8 cellular contexts compared by ENCODE assay signal in genomic region chr2:27049422-27050280, GRCh38. TPM values are rescaled to one million over a fixed set of nuclear protein-coding genes. Genes with fewer than 3 reads are reported as not detected.
A peak's percentile ranks its signal among the peaks of the same experiment; 100 is the strongest.
DNase-seq lines count a peak whose midpoint lies in the region; ATAC-seq and TF ChIP-seq lines count a peak whose summit lies in the region.

No MANE protein-coding gene starts in this region.

- DNase-seq in NCI-H510A (lab: John Stamatoyannopoulos, UW) (peak; percentile 57), NCI-H510A treated with DMSO at 0.1 percent for 48 hours (lab: John Stamatoyannopoulos, UW) (no peak), dorsolateral prefrontal cortex (peak in 3 of 10 donors; percentile 32 to 44 (median 36)), kidney glomerular epithelial cell (lab: John Stamatoyannopoulos, UW) (no peak)
- DNase-seq in activated CD4-positive, CD25-positive, alpha-beta regulatory T cell treated with anti-CD3 and anti-CD28 coated beads, Interleukin-2, amount 50 U/mL, for 72 hours, result peak; percentile 70
- peak; percentile 23 to 57 for DNase-seq in stimulated activated CD8-positive, alpha-beta memory T cell treated with anti-CD3 and anti-CD28 coated beads, Interleukin-4, amount 100 ng/mL, for 4 hours (ENCODE audit: low read depth in 2 of 2, low spot score in 1 of 2)

- peak; percentile 23 for ATAC-seq in HG03135 (IDR thresholded peaks at IDR 0.05; ENCODE audit: unreplicated experiment)

- H3K4me1 ChIP-seq in mesodermal cell (ENCODE audit: control insufficient read depth, insufficient read depth, low read length, poor library complexity, severe bottlenecking), result peaks cover 16% of the 10 kb centered on the region

- no peak for TF ChIP-seq CTCF in dorsolateral prefrontal cortex (IDR thresholded peaks at IDR 0.05 in 54 of 56, conservative IDR thresholded peaks at IDR 0.05 in 2 of 56; ENCODE audit: low read depth in 1 of 56, partially characterized antibody in 56 of 56)

- WGBS in mesodermal cell (ENCODE audit: insufficient coverage in 2 of 2), 2 experiments, result 12 to 13% methylated on average over 45 to 50 of the region's 52 CpGs

- H3K27me3 ChIP-seq in dorsolateral prefrontal cortex, result no peaks in the 10 kb centered on the region

- H3K4me3 ChIP-seq in dorsolateral prefrontal cortex, result peak overlapping the region; percentile 68 to 98 (median 91)
- peak overlapping the region; percentile 87 for H3K4me3 ChIP-seq in mesodermal cell (ENCODE audit: extremely low read depth, insufficient read depth, low read length, poor library complexity, severe bottlenecking)

- no peaks in the 10 kb centered on the region for H3K9me3 ChIP-seq in mesodermal cell (ENCODE audit: control insufficient read depth, low read length)

- intact Hi-C loops in dorsolateral prefrontal cortex (cut with DNase I), result loop anchor here (1.0 to 10.0 kb wide), 5 partner anchors 17 to 85 kb away; partner anchors contain the start of genes OST4 (in 2 of the 2), PREB (in 1 of the 2), PRR30 (in 1 of the 2) and TMEM214 (in 1 of the 2)

- peaks cover 15% of the 10 kb centered on the region for H3K36me3 ChIP-seq in mesodermal cell (ENCODE audit: control insufficient read depth, insufficient read depth, low read length)

- H3K27ac ChIP-seq in dorsolateral prefrontal cortex (peak overlapping the region; percentile 50 to 100 (median 97)), mesodermal cell (ENCODE audit: low read depth, low read length, severe bottlenecking) (peak overlapping the region; percentile 88)

RNA-seq across cellular contexts. Expression of gene AGBL5, which starts 1.8 kb away (rescaled TPM):
- 10 to 100 TPM; 11.3 to 22.7 (median 15.9) TPM for total RNA-seq in dorsolateral prefrontal cortex
- polyA plus RNA-seq in mesodermal cell (2013, experiment 1 of 2), result 60.1 TPM
- 55.2 TPM for polyA plus RNA-seq in mesodermal cell (2013, experiment 2 of 2)

RNA-seq across cellular contexts. Expression of gene TMEM214, which starts 16.9 kb away (rescaled TPM):
- 10 to 100 TPM; 30.6 to 65.3 (median 43.5) TPM for total RNA-seq in dorsolateral prefrontal cortex
- 83.5 TPM for polyA plus RNA-seq in mesodermal cell (2013, experiment 1 of 2)
- 72.4 TPM for polyA plus RNA-seq in mesodermal cell (2013, experiment 2 of 2)

RNA-seq across cellular contexts. Expression of gene OST4, which starts 21.8 kb away (rescaled TPM):
- 100 to 1,000 TPM in 85 of 120 experiments, 10 to 100 TPM in 35; 62.3 to 158 (median 110) TPM for total RNA-seq in dorsolateral prefrontal cortex
- polyA plus RNA-seq in mesodermal cell (2013, experiment 1 of 2), result 352 TPM
- 309 TPM for polyA plus RNA-seq in mesodermal cell (2013, experiment 2 of 2)

RNA-seq across cellular contexts. Expression of gene EMILIN1, which starts 28.8 kb away (rescaled TPM):
- 10 to 100 TPM in 23 of 120 experiments, 1 to 10 TPM in 97; 3.2 to 19.4 (median 7.4) TPM for total RNA-seq in dorsolateral prefrontal cortex
- 35.8 TPM for polyA plus RNA-seq in mesodermal cell (2013, experiment 1 of 2)
- 26.7 TPM for polyA plus RNA-seq in mesodermal cell (2013, experiment 2 of 2)

RNA-seq across cellular contexts. Expression of gene KHK, which starts 36.9 kb away (rescaled TPM):
- 10 to 100 TPM in 119 of 120 experiments, 1 to 10 TPM in 1; 8.0 to 24.7 (median 16.7) TPM for total RNA-seq in dorsolateral prefrontal cortex
- 1.2 TPM for polyA plus RNA-seq in mesodermal cell (2013, experiment 1 of 2)
- polyA plus RNA-seq in mesodermal cell (2013, experiment 2 of 2), result 1.1 TPM

Comparison
In these comparisons a context has a peak if more than half of its experiments do, and no peak if none do; other contexts are left out.
1. DNase-seq: peak in NCI-H510A (single experiment), activated CD4-positive, CD25-positive, alpha-beta regulatory T cell treated with anti-CD3 and anti-CD28 coated beads, Interleukin-2, amount 50 U/mL, for 72 hours (single experiment) and stimulated activated CD8-positive, alpha-beta memory T cell treated with anti-CD3 and anti-CD28 coated beads, Interleukin-4, amount 100 ng/mL, for 4 hours (2 of 2); none in NCI-H510A treated with DMSO at 0.1 percent for 48 hours (single experiment) and kidney glomerular epithelial cell (single experiment).